Comparison of ENCODE assay signal across 2 cellular contexts in genomic region chr4:6938758-6939201, GRCh38.
A peak's percentile ranks its signal among the peaks of the same experiment; 100 is the strongest.
TF ChIP-seq lines count a peak whose summit lies in the region.

No MANE protein-coding gene starts in this region.

TF ChIP-seq in GM12878, 131 proteins besides CTCF, POLR2A, EP300 and RAD21:
- TF ChIP-seq ZNF384 (IDR thresholded peaks at IDR 0.05; ENCODE audit: borderline replicate concordance, low read depth, low read length) (no peak), GATAD2B (conservative IDR thresholded peaks at IDR 0.05; ENCODE audit: low read depth) (no peak), PAX8 (IDR thresholded peaks at IDR 0.05) (no peak), NR2F1 (conservative IDR thresholded peaks at IDR 0.05) (no peak), IKZF1 (conservative IDR thresholded peaks at IDR 0.05) (no peak), BMI1 (IDR thresholded peaks at IDR 0.05; ENCODE audit: borderline replicate concordance) (no peak), CHD4 (IDR thresholded peaks at IDR 0.05) (no peak), ZNF592 (IDR thresholded peaks at IDR 0.05) (no peak), ATF3 (IDR thresholded peaks at IDR 0.05; ENCODE audit: borderline replicate concordance, extremely low read depth, low read depth, low read length) (no peak), SMC3 (IDR thresholded peaks at IDR 0.05; ENCODE audit: borderline replicate concordance, low read length) (no peak), IRF3 (IDR thresholded peaks at IDR 0.05) (no peak), IRF4 (IDR thresholded peaks at IDR 0.05; ENCODE audit: low read depth, low read length) (no peak), CHD1 (IDR thresholded peaks at IDR 0.05; ENCODE audit: low read depth, low read length) (no peak), FOXK2 (IDR thresholded peaks at IDR 0.05) (no peak), SMARCA5 (IDR thresholded peaks at IDR 0.05) (no peak), STAT1 (conservative IDR thresholded peaks at IDR 0.05) (no peak), USF1 (IDR thresholded peaks at IDR 0.05; ENCODE audit: borderline replicate concordance, extremely low read length, insufficient read depth, low read depth, low read length) (no peak)
TF ChIP-seq in GM12878: peak in this region for 0.

TF ChIP-seq in HepG2, 621 proteins besides CTCF, POLR2A, EP300 and RAD21:
- no peak for TF ChIP-seq ZBTB42 (CRISPR knock-in tag; IDR thresholded peaks at IDR 0.05)
- TF ChIP-seq ZNF687 (CRISPR knock-in tag; IDR thresholded peaks at IDR 0.05): peak; percentile 14; the same call in 1 of the 2 replicates
- TF ChIP-seq ZNF432 (CRISPR knock-in tag; IDR thresholded peaks at IDR 0.05; ENCODE audit: borderline replicate concordance): no peak
- 0 out of 2 replicates have a peak, but pooled peaks have one; percentile 35 for TF ChIP-seq ZNF891 (CRISPR knock-in tag; IDR thresholded peaks at IDR 0.05)
- TF ChIP-seq KLF9 (CRISPR knock-in tag; IDR thresholded peaks at IDR 0.05; ENCODE audit: low read depth): no peak
- TF ChIP-seq NRL (CRISPR knock-in tag; IDR thresholded peaks at IDR 0.05; ENCODE audit: borderline replicate concordance): 0 out of 2 replicates have a peak, but pooled peaks have one; percentile 31
- no peak for TF ChIP-seq FOXA1 (IDR thresholded peaks at IDR 0.05)
- no peak for TF ChIP-seq FOXA1 (CRISPR knock-in tag; IDR thresholded peaks at IDR 0.05)
- TF ChIP-seq ZNF75D (CRISPR knock-in tag; IDR thresholded peaks at IDR 0.05; ENCODE audit: borderline replicate concordance): no peak
- no peak for TF ChIP-seq ZFP36L1 (CRISPR knock-in tag; IDR thresholded peaks at IDR 0.05)
- TF ChIP-seq ZNF747 (CRISPR knock-in tag; IDR thresholded peaks at IDR 0.05; ENCODE audit: borderline replicate concordance): no peak
